ENCODE assay signal across 17 cellular contexts in genomic region chr2:26471278-26471677, GRCh38. TPM values are rescaled to one million over a fixed set of nuclear protein-coding genes. Genes with fewer than 3 reads are reported as not detected.
DNase-seq lines count a peak whose midpoint lies in the region; ATAC-seq and TF ChIP-seq lines count a peak whose summit lies in the region.
"Had no signal": no experiment of that assay in that cellular context is flagged by ENCODE, and none has a peak within 500 bp of the region (broad histone marks: within the 10 kb centered on the region; RNA-seq: fewer than 3 reads in every experiment).

No MANE protein-coding gene starts in this region.

- TF ChIP-seq CTCF in WTC11 (IDR thresholded peaks at IDR 0.05) (no peak), neural progenitor cell (IDR thresholded peaks at IDR 0.05) (peak; percentile 39)

- H3K36me3 ChIP-seq in neural progenitor cell, result no peaks in the 10 kb centered on the region

- H3K79me2 ChIP-seq in neural progenitor cell (ENCODE audit: low read depth), result no peaks in the 10 kb centered on the region

- DNase-seq in NCI-H526 (lab: John Stamatoyannopoulos, UW), result peak; percentile 21 to 43
- DNase-seq in NCI-H526 treated with DMSO at 0.1 percent for 48 hours (lab: John Stamatoyannopoulos, UW), result no peak
- peak; percentile 11 for DNase-seq in NCI-H1092 (lab: John Stamatoyannopoulos, UW)
- DNase-seq in WTC11 (ENCODE audit: low spot score), result no peak
- DNase-seq in neural progenitor cell (ENCODE audit: low spot score), result peak; percentile 38
- no peak for DNase-seq in activated CD8-positive, alpha-beta memory T cell treated with anti-CD3 and anti-CD28 coated beads, Interleukin-2, amount 50 U/mL, for 4 hours
- no peak for DNase-seq in hypothalamus (lab: John Stamatoyannopoulos, UW)
- no peak for DNase-seq in Right ventricle myocardium inferior (ENCODE audit: missing footprints)
- DNase-seq: activated CD4-positive, alpha-beta T cell treated with anti-CD3 and anti-CD28 coated beads for 1 hour; activated gamma-delta T cell treated with Interleukin-2 at 50 U/mL for 16 hours; aorta; cortex of kidney; natural killer cell; NCI-H2029 treated with DMSO at 0.1 percent for 48 hours; stimulated activated naive CD8-positive, alpha-beta T cell treated with anti-CD3 and anti-CD28 coated beads, Interleukin-15, Interleukin-2, amounts not matched to agents 100 U/mL and 50 U/mL, for 24 hours had no signal

- H3K36me3 Mint-ChIP-seq in WTC11, result no peaks in the 10 kb centered on the region
- H3K36me3 Mint-ChIP-seq in neural progenitor cell, result no peaks in the 10 kb centered on the region
- H3K36me3 Mint-ChIP-seq: natural killer cell had no signal

- H3K4me1 Mint-ChIP-seq in WTC11 (0 out of 2 replicates have a peak, but pooled peaks cover 2% of the 10 kb centered on the region), neural progenitor cell (peaks cover 5% of the 10 kb centered on the region)
- H3K4me1 Mint-ChIP-seq: natural killer cell had no signal

- no peaks in the 10 kb centered on the region for H3K27me3 ChIP-seq in neural progenitor cell

- no peak overlapping the region for H2AFZ ChIP-seq in neural progenitor cell (replicated peaks)

- H3K9me3 Mint-ChIP-seq in WTC11 (peaks cover 9% of the 10 kb centered on the region; the same call in 1 of the 2 replicates), neural progenitor cell (peaks cover 14% of the 10 kb centered on the region)

- H3K4me1 ChIP-seq in neural progenitor cell, result no peaks in the 10 kb centered on the region
- H3K4me1 ChIP-seq: psoas muscle had no signal

- no peaks in the 10 kb centered on the region for H3K27me3 Mint-ChIP-seq in WTC11 (ENCODE audit: low read depth)
- H3K27me3 Mint-ChIP-seq in neural progenitor cell (ENCODE audit: insufficient read depth, low read depth), result peaks cover 8% of the 10 kb centered on the region

- no peaks in the 10 kb centered on the region for H3K9me3 ChIP-seq in neural progenitor cell (ENCODE audit: low read depth)

- H3K27ac ChIP-seq in neural progenitor cell, result no peak overlapping the region
- H3K27ac ChIP-seq: epithelial cell of prostate, psoas muscle had no signal

- ATAC-seq in WTC11 (peak; percentile 71), Right ventricle myocardium inferior (no peak)
- ATAC-seq: psoas muscle; stimulated activated naive CD8-positive, alpha-beta T cell treated with anti-CD3 and anti-CD28 coated beads, Interleukin-15, Interleukin-2, amounts not matched to agents 100 U/mL and 50 U/mL, for 24 hours had no signal

- H3K4me3 ChIP-seq in neural progenitor cell, result no peak overlapping the region
- H3K4me3 ChIP-seq: psoas muscle had no signal

- H3K4me3 Mint-ChIP-seq in WTC11 (no peak overlapping the region), neural progenitor cell (no peak overlapping the region)
- H3K4me3 Mint-ChIP-seq: natural killer cell had no signal

- H3K27ac Mint-ChIP-seq in WTC11 (no peak overlapping the region), neural progenitor cell (peak overlapping the region; percentile 25)
- H3K27ac Mint-ChIP-seq: natural killer cell had no signal

- no peak overlapping the region for H3K4me2 ChIP-seq in neural progenitor cell

- intact Hi-C loops in Right ventricle myocardium inferior (cut with DNase I), result no loop called here

- POLR2A ChIA-PET in WTC11 (lab: Charles Lee), result no interaction called here

- CTCF ChIA-PET in WTC11 (lab: Charles Lee), result interaction anchor here (0.5 to 4.9 kb wide), 18 partner anchors 9 to 235 kb away, joined by 3 to 43 read pairs (median 4); no protein-coding TSS in a partner anchor

- H4K20me1 ChIP-seq in neural progenitor cell (ENCODE audit: low read depth), result no peaks in the 10 kb centered on the region

- H3F3A ChIP-seq in neural progenitor cell (ENCODE audit: low read depth), result peaks cover 11% of the 10 kb centered on the region

- no peak overlapping the region for H3K9ac ChIP-seq in neural progenitor cell

TF ChIP-seq in WTC11, 78 proteins besides CTCF, POLR2A, EP300 and RAD21:
- no peak for TF ChIP-seq IRF2 (CRISPR knock-in tag; IDR thresholded peaks at IDR 0.05; ENCODE audit: borderline replicate concordance, low read depth)

RNA-seq across cellular contexts. Expression of gene OTOF, which starts 6.6 kb away (rescaled TPM):
- total RNA-seq in WTC11 (2021), result 0.05 to 0.26 TPM (median 0.07 TPM) in 3 replicates
- 0.36 and 0.84 TPM in 2 replicates for total RNA-seq in neural progenitor cell (ENCODE audit: low replicate concordance)
- 0.08 TPM for total RNA-seq in Right ventricle myocardium inferior

Comparison
In these comparisons a context has a peak if more than half of its experiments do, and no peak if none do; other contexts are left out.
1. DNase-seq: peak in NCI-H526 (2 of 2), NCI-H1092 (single experiment) and neural progenitor cell (single experiment); none in NCI-H526 treated with DMSO at 0.1 percent for 48 hours (single experiment), WTC11 (single experiment), activated CD8-positive, alpha-beta memory T cell treated with anti-CD3 and anti-CD28 coated beads, Interleukin-2, amount 50 U/mL, for 4 hours (single experiment), hypothalamus (0 of 51) and Right ventricle myocardium inferior (single experiment).